In the genomic region with DNA sequence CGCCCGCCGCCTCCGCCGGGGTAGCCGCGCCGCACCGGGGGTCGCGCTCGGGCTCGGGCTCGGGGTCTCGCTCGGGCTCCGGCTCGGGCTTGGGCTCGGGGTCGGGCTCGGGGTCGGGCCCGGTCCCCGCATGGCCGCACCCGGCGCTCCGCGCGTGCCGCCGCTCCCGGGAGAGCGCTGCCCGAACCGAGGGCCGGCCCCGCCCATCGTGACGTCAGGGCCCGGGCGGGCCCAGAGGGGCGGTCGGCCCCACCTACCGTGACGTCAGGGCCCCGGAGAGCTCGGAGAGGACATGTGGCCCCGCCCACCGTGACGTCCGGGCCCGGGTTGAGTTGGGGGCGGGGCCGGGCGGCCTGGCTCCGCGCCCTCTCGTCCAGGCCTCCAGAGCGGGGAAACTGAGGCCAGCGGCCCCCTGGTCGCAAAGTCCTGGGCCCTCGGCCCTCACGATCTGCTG, we compare ENCODE assay signal across 8 cellular contexts. TPM values are rescaled to one million over a fixed set of nuclear protein-coding genes. Genes with fewer than 3 reads are reported as not detected.
DNase-seq lines count a peak whose midpoint lies in the region; ATAC-seq, FAIRE-seq and TF ChIP-seq lines count a peak whose summit lies in the region.

A gene with protein sequence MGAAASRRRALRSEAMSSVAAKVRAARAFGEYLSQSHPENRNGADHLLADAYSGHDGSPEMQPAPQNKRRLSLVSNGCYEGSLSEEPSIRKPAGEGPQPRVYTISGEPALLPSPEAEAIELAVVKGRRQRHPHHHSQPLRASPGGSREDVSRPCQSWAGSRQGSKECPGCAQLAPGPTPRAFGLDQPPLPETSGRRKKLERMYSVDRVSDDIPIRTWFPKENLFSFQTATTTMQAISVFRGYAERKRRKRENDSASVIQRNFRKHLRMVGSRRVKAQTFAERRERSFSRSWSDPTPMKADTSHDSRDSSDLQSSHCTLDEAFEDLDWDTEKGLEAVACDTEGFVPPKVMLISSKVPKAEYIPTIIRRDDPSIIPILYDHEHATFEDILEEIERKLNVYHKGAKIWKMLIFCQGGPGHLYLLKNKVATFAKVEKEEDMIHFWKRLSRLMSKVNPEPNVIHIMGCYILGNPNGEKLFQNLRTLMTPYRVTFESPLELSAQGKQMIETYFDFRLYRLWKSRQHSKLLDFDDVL (minus strand): TSS at position 188 of the 454 bp plus-strand sequence. CDS start 232 bp downstream, outside the sequence.

- peak within 1 kb of the TSS; percentile 68 to 95 (median 95) for H3K4me3 ChIP-seq in HepG2 (replicated peaks in 1 of 3; ENCODE audit: insufficient read depth in 1 of 3, low read depth in 2 of 3, low read length in 3 of 3)

- H4K20me1 ChIP-seq in HepG2 (ENCODE audit: insufficient read depth, low read length): peaks cover 11% of the 10 kb centered on the region; the same call in 1 of the 2 replicates

- POLR2A ChIA-PET in HepG2 (lab: Yijun Ruan, JAX): interaction anchor here (0.6 to 1.9 kb wide), 9 partner anchors 10 to 1096 kb away, joined by 3 to 12 read pairs (median 3); a partner anchor contains a TSS

- in situ Hi-C loops in HepG2 (cut with HindIII; ENCODE audit: extremely low pct_ligation_motif_present, low pct_unique_long_range_greater_than_20kb): no loop called here

- CTCF ChIA-PET in HepG2 (lab: Yijun Ruan, JAX; ENCODE audit: low intra/inter-chr PET ratio, low total read pairs): no interaction called here

- peak; percentile 18 for FAIRE-seq in HepG2 (lab: Jason Lieb, UNC)

- no TSS peak for BruUV-seq in HepG2 (replicated peaks; lab: Mats Ljungman, UMichigan)

- peaks cover 81% of the 10 kb centered on the region for H3K4me1 ChIP-seq in HepG2 (ENCODE audit: insufficient read depth, low read length)

- TF ChIP-seq RAD21 in HepG2 (CRISPR knock-in tag; IDR thresholded peaks at IDR 0.05): no peak; the same call in 1 of the 2 replicates

- H3K27me3 ChIP-seq in HepG2 (ENCODE audit: control insufficient read depth in 1 of 2, insufficient read depth in 2 of 2, low read length in 2 of 2): no peaks in the 10 kb centered on the region

- 0 out of 4 replicates have a peak, but pooled peaks of 1 of the 2 experiments have one; percentile 1 for TF ChIP-seq EP300 in HepG2 (IDR thresholded peaks at IDR 0.05; ENCODE audit: low read depth in 2 of 2, low read length in 2 of 2)
- TF ChIP-seq EP300 in HepG2 (CRISPR knock-in tag; IDR thresholded peaks at IDR 0.05; ENCODE audit: borderline replicate concordance): no peak

- peak; percentile 64 for ATAC-seq in HG03432 (IDR thresholded peaks at IDR 0.05; ENCODE audit: unreplicated experiment)
- peak; percentile 24 for ATAC-seq in HepG2

- H3K9ac ChIP-seq in HepG2 (ENCODE audit: insufficient read depth, low read depth, low read length): peak within 1 kb of the TSS; percentile 97

- intact Hi-C loops in HepG2 (cut with micrococcal nuclease; ENCODE audit: unreplicated experiment): no loop called here

- no peak within 1 kb of the TSS for H2AFZ ChIP-seq in HepG2 (ENCODE audit: low read length)

- peak within 1 kb of the TSS; percentile 99 for H3K27ac ChIP-seq in HepG2 (ENCODE audit: extremely low read length, insufficient read depth, low read length)

- peaks cover 4 to 19% of the 10 kb centered on the region in 2 experiments; a peak in 4 of 5 replicates for H3K36me3 ChIP-seq in HepG2 (replicated peaks in 1 of 2; ENCODE audit: control insufficient read depth in 1 of 2, insufficient read depth in 2 of 2, low read length in 2 of 2)

- H3K4me2 ChIP-seq in HepG2 (ENCODE audit: low read depth, low read length): peak within 1 kb of the TSS; percentile 96

- TF ChIP-seq CTCF in HepG2 (CRISPR knock-in tag; IDR thresholded peaks at IDR 0.05): no peak

- peaks cover 28% of the 10 kb centered on the region for H3K79me2 ChIP-seq in HepG2 (ENCODE audit: insufficient read depth, low read length)

- H3K9me3 ChIP-seq in HepG2 (ENCODE audit: low read length): no peaks in the 10 kb centered on the region

- DNase-seq in AML-193 (lab: John Stamatoyannopoulos, UW): peak; percentile 63 to 68
- DNase-seq in NCI-H748 treated with DMSO at 0.1 percent for 48 hours (lab: John Stamatoyannopoulos, UW): peak; percentile 76
- DNase-seq in activated CD4-positive, alpha-beta T cell treated with anti-CD3 and anti-CD28 coated beads, Interleukin-2, amount 50 U/mL, for 4 hours: peak; percentile 89 to 92
- peak; percentile 94 for DNase-seq in dermis blood vessel endothelial cell
- DNase-seq in HepG2 (ENCODE audit: low spot score): peak; percentile 77
- peak; percentile 93 for DNase-seq in stimulated activated CD4-positive, alpha-beta T cell treated with anti-CD3 and anti-CD28 coated beads, Interleukin-2, amount 100 ng/mL, for 4 hours (ENCODE audit: low read depth)

- TF ChIP-seq POLR2A in GM19099 (IDR thresholded peaks at IDR 0.05; ENCODE audit: extremely low read depth, insufficient read length, low read depth) (peak; percentile 70), HepG2 (IDR thresholded peaks at IDR 0.05; ENCODE audit: insufficient read depth in 1 of 2, low read depth in 2 of 2, low read length in 2 of 2) (peak in 1 of 2 experiments; percentile 51; a peak in 1 of 4 replicates)

- WGBS in HepG2 (ENCODE audit: low lambda C conversion rate): 1% methylated on average over 12 of the region's 64 CpGs

TF ChIP-seq in HepG2, 621 proteins besides CTCF, POLR2A, EP300 and RAD21 (continues in another document):
- TF ChIP-seq ZNF777 (CRISPR knock-in tag; IDR thresholded peaks at IDR 0.05): 0 out of 2 replicates have a peak, but pooled peaks have one; percentile 19
- TF ChIP-seq CREB1 (IDR thresholded peaks at IDR 0.05): peak; percentile 99
- no peak for TF ChIP-seq CREB1 (CRISPR knock-in tag; IDR thresholded peaks at IDR 0.05)
- no peak for TF ChIP-seq KDM6A (CRISPR knock-in tag; IDR thresholded peaks at IDR 0.05; ENCODE audit: low read depth)
- TF ChIP-seq, protein P1, sequence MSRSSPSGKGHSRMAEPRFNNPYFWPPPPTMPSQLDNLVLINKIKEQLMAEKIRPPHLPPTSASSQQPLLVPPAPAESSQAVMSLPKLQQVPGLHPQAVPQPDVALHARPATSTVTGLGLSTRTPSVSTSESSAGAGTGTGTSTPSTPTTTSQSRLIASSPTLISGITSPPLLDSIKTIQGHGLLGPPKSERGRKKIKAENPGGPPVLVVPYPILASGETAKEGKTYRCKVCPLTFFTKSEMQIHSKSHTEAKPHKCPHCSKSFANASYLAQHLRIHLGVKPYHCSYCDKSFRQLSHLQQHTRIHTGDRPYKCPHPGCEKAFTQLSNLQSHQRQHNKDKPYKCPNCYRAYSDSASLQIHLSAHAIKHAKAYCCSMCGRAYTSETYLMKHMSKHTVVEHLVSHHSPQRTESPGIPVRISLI (CRISPR knock-in tag; IDR thresholded peaks at IDR 0.05; ENCODE audit: borderline replicate concordance): no peak
- TF ChIP-seq, protein P2, sequence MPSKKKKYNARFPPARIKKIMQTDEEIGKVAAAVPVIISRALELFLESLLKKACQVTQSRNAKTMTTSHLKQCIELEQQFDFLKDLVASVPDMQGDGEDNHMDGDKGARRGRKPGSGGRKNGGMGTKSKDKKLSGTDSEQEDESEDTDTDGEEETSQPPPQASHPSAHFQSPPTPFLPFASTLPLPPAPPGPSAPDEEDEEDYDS (CRISPR knock-in tag; IDR thresholded peaks at IDR 0.05): peak; percentile 97
- TF ChIP-seq PCBP2 (optimal IDR thresholded peaks at IDR 0.05; ENCODE audit: low read depth, low read length, poor library complexity, severe bottlenecking): no peak
- TF ChIP-seq, protein P3, sequence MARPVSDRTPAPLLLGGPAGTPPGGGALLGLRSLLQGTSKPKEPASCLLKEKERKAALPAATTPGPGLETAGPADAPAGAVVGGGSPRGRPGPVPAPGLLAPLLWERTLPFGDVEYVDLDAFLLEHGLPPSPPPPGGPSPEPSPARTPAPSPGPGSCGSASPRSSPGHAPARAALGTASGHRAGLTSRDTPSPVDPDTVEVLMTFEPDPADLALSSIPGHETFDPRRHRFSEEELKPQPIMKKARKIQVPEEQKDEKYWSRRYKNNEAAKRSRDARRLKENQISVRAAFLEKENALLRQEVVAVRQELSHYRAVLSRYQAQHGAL (CRISPR knock-in tag; IDR thresholded peaks at IDR 0.05; ENCODE audit: not compliant biosample characterization): no peak

RNA-seq across cellular contexts. Expression of the gene that starts here (rescaled TPM):
- total RNA-seq in dermis blood vessel endothelial cell: 32.7 and 32.8 TPM in 2 replicates
- 38.3 and 44.3 TPM in 2 replicates for total RNA-seq in HepG2 (2016; rRNA removed; fragmentation: Illumina TruSeq; extraction: Trizol)
- 35.6 and 45.0 TPM in 2 replicates for total RNA-seq in HepG2 (2016; cell fraction: cytosol; rRNA removed; fragmentation: Illumina TruSeq; extraction: Trizol; ENCODE audit: low read depth)
- 31.9 and 43.2 TPM in 2 replicates for total RNA-seq in HepG2 (2016; cell fraction: insoluble cytoplasmic fraction; rRNA removed; fragmentation: Illumina TruSeq; extraction: Trizol)
- total RNA-seq in HepG2 (2016; cell fraction: membrane; rRNA removed; fragmentation: Illumina TruSeq; extraction: Trizol): 88.7 and 95.2 TPM in 2 replicates
- 47.8 and 56.5 TPM in 2 replicates for total RNA-seq in HepG2 (2016; cell fraction: nucleus; rRNA removed; fragmentation: Illumina TruSeq; extraction: Trizol)
- 183 and 271 TPM in 2 replicates for polyA plus RNA-seq in HepG2 (2011; rRNA removed)
- 147 and 184 TPM in 2 replicates for polyA plus RNA-seq in HepG2 (2011; cell fraction: cytosol; rRNA removed)
- polyA plus RNA-seq in HepG2 (2011; cell fraction: nucleus; rRNA removed): 1,153 and 1,227 TPM in 2 replicates
- 143 and 184 TPM in 2 replicates for polyA plus RNA-seq in HepG2 (2012)
- 80.1 and 97.0 TPM in 2 replicates for polyA plus RNA-seq in HepG2 (2016; cell fraction: cytosol; fragmentation: Illumina TruSeq; extraction: Trizol; ENCODE audit: low read depth)
- polyA plus RNA-seq in HepG2 (2016; cell fraction: insoluble cytoplasmic fraction; fragmentation: Illumina TruSeq; extraction: Trizol; ENCODE audit: low read depth): 62.3 and 80.0 TPM in 2 replicates
- 159 and 160 TPM in 2 replicates for polyA plus RNA-seq in HepG2 (2016; cell fraction: membrane; fragmentation: Illumina TruSeq; extraction: Trizol; ENCODE audit: low read depth)
- polyA plus RNA-seq in HepG2 (2016; cell fraction: nucleus; fragmentation: Illumina TruSeq; extraction: Trizol; ENCODE audit: insufficient read depth, low read depth): 179 and 193 TPM in 2 replicates
- polyA minus RNA-seq in HepG2 (2011; rRNA and poly(A)+ RNA removed; ENCODE audit: low replicate concordance): 64.9 and 155 TPM in 2 replicates
- polyA minus RNA-seq in HepG2 (2011; cell fraction: cytosol; rRNA and poly(A)+ RNA removed): 76.5 and 105 TPM in 2 replicates
- polyA minus RNA-seq in HepG2 (2011; cell fraction: nucleus; rRNA and poly(A)+ RNA removed): 147 and 159 TPM in 2 replicates

Comparison
In these comparisons a context has a peak if more than half of its experiments do, and no peak if none do; other contexts are left out.
1. Peak in every context shown above with its lines: DNase-seq, ATAC-seq, H3K4me3 ChIP-seq and H3K27ac ChIP-seq.